ENCODE assay signal across 13 cellular contexts in genomic region chr2:25697559-25698341, GRCh38. TPM values are rescaled to one million over a fixed set of nuclear protein-coding genes. Genes with fewer than 3 reads are reported as not detected.
DNase-seq lines count a peak whose midpoint lies in the region; ATAC-seq and TF ChIP-seq lines count a peak whose summit lies in the region.
"Had no signal": no experiment of that assay in that cellular context is flagged by ENCODE, and none has a peak within 500 bp of the region (broad histone marks: within the 10 kb centered on the region; RNA-seq: fewer than 3 reads in every experiment).

No MANE protein-coding gene starts in this region.

- H3K4me3 Mint-ChIP-seq in stimulated activated naive CD8-positive, alpha-beta T cell treated with anti-CD3 and anti-CD28 coated beads, Interleukin-15, amount 100 ng/mL, for 72 hours, result no peak overlapping the region
- no peak overlapping the region for H3K4me3 Mint-ChIP-seq in WTC11
- no peak overlapping the region for H3K4me3 Mint-ChIP-seq in activated naive CD4-positive, alpha-beta T cell treated with anti-CD3 and anti-CD28 coated beads for 36 hours
- H3K4me3 Mint-ChIP-seq: IgD-negative memory B cell; stimulated activated naive B cell treated with anti-CD40 and anti-IgM and Interleukin-4, amounts not matched to agents 10 μg/mL and 1 μg/mL and 100 μg/mL, for 72 hours; T-cell had no signal

- ATAC-seq in stimulated activated naive CD8-positive, alpha-beta T cell treated with anti-CD3 and anti-CD28 coated beads, Interleukin-15, amount 100 ng/mL, for 72 hours, result peak; percentile 20
- no peak for ATAC-seq in stimulated activated naive CD8-positive, alpha-beta T cell treated with anti-CD3 and anti-CD28 coated beads, Interleukin-15, Interleukin-2, amounts not matched to agents 100 U/mL and 50 U/mL, for 24 hours
- peak; percentile 79 for ATAC-seq in WTC11
- ATAC-seq in GM21526 (IDR thresholded peaks at IDR 0.05; ENCODE audit: low FRiP score, unreplicated experiment), result no peak
- ATAC-seq in psoas muscle, result no peak
- ATAC-seq: stimulated activated naive B cell treated with anti-CD40 and anti-IgM and Interleukin-4, amounts not matched to agents 10 μg/mL and 1 μg/mL and 100 μg/mL, for 72 hours had no signal

- no peaks in the 10 kb centered on the region for H3K36me3 ChIP-seq in psoas muscle (ENCODE audit: insufficient read depth in 1 of 2, low read depth in 1 of 2)

- DNase-seq in stimulated activated naive CD8-positive, alpha-beta T cell treated with anti-CD3 and anti-CD28 coated beads, Interleukin-15, amount 100 ng/mL, for 72 hours, result no peak
- no peak for DNase-seq in stimulated activated naive CD8-positive, alpha-beta T cell treated with anti-CD3 and anti-CD28 coated beads, Interleukin-15, Interleukin-2, amounts not matched to agents 100 U/mL and 50 U/mL, for 24 hours
- peak; percentile 24 for DNase-seq in WTC11 (ENCODE audit: low spot score)
- peak; percentile 63 for DNase-seq in islet precursor cell
- no peak for DNase-seq in activated naive CD4-positive, alpha-beta T cell treated with anti-CD3 and anti-CD28 coated beads for 36 hours
- no peak for DNase-seq in psoas muscle
- DNase-seq in OCI-M2 (lab: John Stamatoyannopoulos, UW; ENCODE audit: unreplicated experiment), result no peak
- DNase-seq: activated CD4-positive, alpha-beta T cell treated with anti-CD3 and anti-CD28 coated beads for 48 hours; NCI-H1417 treated with DMSO at 0.1 percent for 48 hours; stimulated activated naive B cell treated with anti-CD40 and anti-IgM and Interleukin-4, amounts not matched to agents 10 μg/mL and 1 μg/mL and 100 μg/mL, for 72 hours; T-cell had no signal

- H3K27ac ChIP-seq in psoas muscle, result no peak overlapping the region

- TF ChIP-seq CTCF in WTC11 (IDR thresholded peaks at IDR 0.05), result no peak
- no peak for TF ChIP-seq CTCF in psoas muscle (IDR thresholded peaks at IDR 0.05)

- CTCF ChIA-PET in WTC11 (lab: Charles Lee), result interaction anchor here (0.7 to 5.8 kb wide), 6 partner anchors 11 to 656 kb away, joined by 3 to 68 read pairs (median 6); partner anchors contain the start of gene EFR3B
- CTCF ChIA-PET in activated naive CD4-positive, alpha-beta T cell treated with anti-CD3 and anti-CD28 coated beads for 36 hours (lab: Charles Lee), result interaction anchor here (5.1 to 5.2 kb wide), 2 partner anchors 12 to 90 kb away, joined by 38 to 65 read pairs; no protein-coding TSS in a partner anchor

- POLR2A ChIA-PET in WTC11 (lab: Charles Lee), result interaction anchor here (0.6 to 0.7 kb wide), 2 partner anchors 24 to 255 kb away, joined by 3 to 5 read pairs; no protein-coding TSS in a partner anchor

- H3K27me3 ChIP-seq in psoas muscle (ENCODE audit: insufficient read depth in 3 of 3, low read length in 2 of 3), result peaks cover 0 to 13% (median 0%) of the 10 kb centered on the region in 3 donors

- intact Hi-C loops in activated naive CD4-positive, alpha-beta T cell treated with anti-CD3 and anti-CD28 coated beads for 36 hours (cut with micrococcal nuclease), result loop anchor here (1.0 kb wide), 1 partner anchor 21 kb away; no protein-coding TSS in a partner anchor
- intact Hi-C loops in psoas muscle (cut with DNase I), result loop anchor here in 1 of 2 donors (10.0 kb wide), 1 partner anchor 93 kb away; no protein-coding TSS in a partner anchor

- 33 to 42% (median 38%) methylated on average over 17 of the region's 17 CpGs for WGBS in psoas muscle, 3 donors

- no peak overlapping the region for H3K27ac Mint-ChIP-seq in stimulated activated naive CD8-positive, alpha-beta T cell treated with anti-CD3 and anti-CD28 coated beads, Interleukin-15, amount 100 ng/mL, for 72 hours
- no peak overlapping the region for H3K27ac Mint-ChIP-seq in WTC11
- no peak overlapping the region for H3K27ac Mint-ChIP-seq in activated naive CD4-positive, alpha-beta T cell treated with anti-CD3 and anti-CD28 coated beads for 36 hours
- H3K27ac Mint-ChIP-seq: IgD-negative memory B cell; stimulated activated naive B cell treated with anti-CD40 and anti-IgM and Interleukin-4, amounts not matched to agents 10 μg/mL and 1 μg/mL and 100 μg/mL, for 72 hours; T-cell had no signal

- peaks cover 5% of the 10 kb centered on the region for H3K4me1 Mint-ChIP-seq in stimulated activated naive CD8-positive, alpha-beta T cell treated with anti-CD3 and anti-CD28 coated beads, Interleukin-15, amount 100 ng/mL, for 72 hours
- H3K4me1 Mint-ChIP-seq in WTC11, result no peaks in the 10 kb centered on the region
- H3K4me1 Mint-ChIP-seq in activated naive CD4-positive, alpha-beta T cell treated with anti-CD3 and anti-CD28 coated beads for 36 hours (ENCODE audit: low read depth), result no peaks in the 10 kb centered on the region

- H3K9me3 Mint-ChIP-seq in stimulated activated naive CD8-positive, alpha-beta T cell treated with anti-CD3 and anti-CD28 coated beads, Interleukin-15, amount 100 ng/mL, for 72 hours, result no peaks in the 10 kb centered on the region
- H3K9me3 Mint-ChIP-seq in WTC11, result no peaks in the 10 kb centered on the region
- no peaks in the 10 kb centered on the region for H3K9me3 Mint-ChIP-seq in activated naive CD4-positive, alpha-beta T cell treated with anti-CD3 and anti-CD28 coated beads for 36 hours
- H3K9me3 Mint-ChIP-seq: IgD-negative memory B cell; stimulated activated naive B cell treated with anti-CD40 and anti-IgM and Interleukin-4, amounts not matched to agents 10 μg/mL and 1 μg/mL and 100 μg/mL, for 72 hours; T-cell had no signal

- no peaks in the 10 kb centered on the region for H3K36me3 Mint-ChIP-seq in WTC11
- no peaks in the 10 kb centered on the region for H3K36me3 Mint-ChIP-seq in activated naive CD4-positive, alpha-beta T cell treated with anti-CD3 and anti-CD28 coated beads for 36 hours (ENCODE audit: low read depth)
- H3K36me3 Mint-ChIP-seq: IgD-negative memory B cell; stimulated activated naive B cell treated with anti-CD40 and anti-IgM and Interleukin-4, amounts not matched to agents 10 μg/mL and 1 μg/mL and 100 μg/mL, for 72 hours; T-cell had no signal

- H3K4me1 ChIP-seq in psoas muscle, result no peaks in the 10 kb centered on the region

- H3K9me3 ChIP-seq in psoas muscle, result no peaks in the 10 kb centered on the region

- H3K4me3 ChIP-seq in psoas muscle, result no peak overlapping the region

- H3K27me3 Mint-ChIP-seq in stimulated activated naive CD8-positive, alpha-beta T cell treated with anti-CD3 and anti-CD28 coated beads, Interleukin-15, amount 100 ng/mL, for 72 hours, result no peaks in the 10 kb centered on the region
- H3K27me3 Mint-ChIP-seq in WTC11 (ENCODE audit: low read depth), result no peaks in the 10 kb centered on the region; the same call in 1 of the 2 replicates
- no peaks in the 10 kb centered on the region for H3K27me3 Mint-ChIP-seq in activated naive CD4-positive, alpha-beta T cell treated with anti-CD3 and anti-CD28 coated beads for 36 hours (ENCODE audit: low read depth)
- H3K27me3 Mint-ChIP-seq: stimulated activated naive B cell treated with anti-CD40 and anti-IgM and Interleukin-4, amounts not matched to agents 10 μg/mL and 1 μg/mL and 100 μg/mL, for 72 hours; T-cell had no signal

TF ChIP-seq in WTC11, 78 proteins besides CTCF, POLR2A, EP300 and RAD21 (continues in another document):
- TF ChIP-seq ZNF219 (CRISPR knock-in tag; IDR thresholded peaks at IDR 0.05; ENCODE audit: borderline replicate concordance) (no peak), ATF2 (CRISPR knock-in tag; IDR thresholded peaks at IDR 0.05; ENCODE audit: borderline replicate concordance, low read depth) (no peak), ATF1 (CRISPR knock-in tag; IDR thresholded peaks at IDR 0.05) (no peak), ARID4B (CRISPR knock-in tag; IDR thresholded peaks at IDR 0.05; ENCODE audit: borderline replicate concordance) (no peak)

RNA-seq across cellular contexts. Expression of gene DTNB, which starts 24.4 kb away (rescaled TPM):
- total RNA-seq in WTC11 (2021), result 39.9 to 46.3 TPM (median 44.5 TPM) in 3 replicates
- 10 to 100 TPM; 27.2 to 27.6 TPM for total RNA-seq in activated naive CD4-positive, alpha-beta T cell treated with anti-CD3 and anti-CD28 coated beads for 36 hours
- 1 to 10 TPM; 4.2 to 6.3 (median 4.8) TPM for total RNA-seq in psoas muscle
- 1 to 10 TPM; 2.3 to 3.5 (median 2.4) TPM for polyA plus RNA-seq in psoas muscle

Comparison
In these comparisons a context has a peak if more than half of its experiments do, and no peak if none do; other contexts are left out.
1. ATAC-seq: peak in stimulated activated naive CD8-positive, alpha-beta T cell treated with anti-CD3 and anti-CD28 coated beads, Interleukin-15, amount 100 ng/mL, for 72 hours (single experiment) and WTC11 (single experiment); none in stimulated activated naive CD8-positive, alpha-beta T cell treated with anti-CD3 and anti-CD28 coated beads, Interleukin-15, Interleukin-2, amounts not matched to agents 100 U/mL and 50 U/mL, for 24 hours (single experiment), GM21526 (single experiment) and psoas muscle (0 of 4).
2. DNase-seq: peak in WTC11 (single experiment) and islet precursor cell (single experiment); none in stimulated activated naive CD8-positive, alpha-beta T cell treated with anti-CD3 and anti-CD28 coated beads, Interleukin-15, amount 100 ng/mL, for 72 hours (0 of 2), stimulated activated naive CD8-positive, alpha-beta T cell treated with anti-CD3 and anti-CD28 coated beads, Interleukin-15, Interleukin-2, amounts not matched to agents 100 U/mL and 50 U/mL, for 24 hours (single experiment), activated naive CD4-positive, alpha-beta T cell treated with anti-CD3 and anti-CD28 coated beads for 36 hours (single experiment), psoas muscle (0 of 2) and OCI-M2 (single experiment).